ENCODE assay signal across 9 cellular contexts in the genomic region with DNA sequence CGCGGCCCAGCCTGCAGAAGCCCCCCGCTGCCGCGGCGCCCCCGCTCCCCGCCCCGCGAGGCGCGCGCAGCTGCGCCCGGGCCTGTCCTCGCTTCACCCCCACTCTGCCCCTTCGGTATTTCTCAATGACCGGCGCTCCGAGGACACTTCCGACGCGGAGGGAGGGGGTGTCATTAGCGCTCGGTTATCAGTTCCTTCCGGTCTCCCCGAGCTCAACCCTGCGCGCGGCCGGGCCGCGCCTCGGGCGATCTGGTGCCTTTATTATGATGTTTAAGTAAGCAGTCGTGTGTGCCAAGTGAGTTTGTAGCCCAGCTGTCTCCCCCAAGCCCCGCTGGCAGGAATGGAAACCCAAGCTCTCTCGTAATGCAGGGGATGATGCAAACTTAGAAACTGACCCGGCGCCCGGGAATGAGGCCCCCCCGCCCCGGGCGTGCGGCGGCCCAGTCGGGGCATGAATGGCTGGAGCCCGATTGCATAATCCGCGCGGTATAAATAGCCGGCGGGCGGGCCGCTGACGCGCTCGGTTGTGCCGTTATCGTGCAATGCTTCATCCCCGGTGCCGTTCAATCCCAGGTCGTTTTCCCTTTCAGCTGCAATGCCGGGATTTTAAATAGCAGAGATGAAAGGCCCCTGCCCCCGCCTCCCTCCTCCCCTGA. TPM values are rescaled to one million over a fixed set of nuclear protein-coding genes. Genes with fewer than 3 reads are reported as not detected.
DNase-seq lines count a peak whose midpoint lies in the region; ATAC-seq, FAIRE-seq and TF ChIP-seq lines count a peak whose summit lies in the region.
"Had no signal": no experiment of that assay in that cellular context is flagged by ENCODE, and none has a peak within 500 bp of the region (broad histone marks: within the 10 kb centered on the region; RNA-seq: fewer than 3 reads in every experiment).

No MANE protein-coding gene starts in this region.

- WGBS in K562 (ENCODE audit: insufficient coverage, low coverage, missing lambda C conversion rate): under 1% methylated on average over 52 of the region's 65 CpGs

- in situ Hi-C loops in K562 (cut with MboI): no loop called here

- POLR2A ChIA-PET in K562 (lab: Yijun Ruan, JAX): interaction anchor here (0.6 to 3.6 kb wide), 30 partner anchors 8 to 1601 kb away, joined by 3 to 21 read pairs (median 4); a partner anchor contains a TSS

- no peaks in the 10 kb centered on the region for H3K9me1 ChIP-seq in K562 (ENCODE audit: control insufficient read depth, insufficient read depth, low read length)

- H3K4me2 ChIP-seq in K562 (ENCODE audit: insufficient read depth, low read length): peak overlapping the region; percentile 87

- no TSS peak for BruUV-seq in K562 (replicated peaks; lab: Mats Ljungman, UMichigan)

- no peaks in the 10 kb centered on the region for H4K20me1 ChIP-seq in K562 (replicated peaks; ENCODE audit: control insufficient read depth, insufficient read depth, low read length)

- peak; percentile 11 to 21; a peak in 3 of 4 replicates for TF ChIP-seq RAD21 in K562 (CRISPR knock-in tag; conservative IDR thresholded peaks at IDR 0.05 in 1 of 2, IDR thresholded peaks at IDR 0.05 in 1 of 2)

- TF ChIP-seq EP300 in K562 (IDR thresholded peaks at IDR 0.05; ENCODE audit: low read length): peak; percentile 42

- H3K36me3 ChIP-seq in K562 (ENCODE audit: control insufficient read depth, insufficient read depth, low read length): no peaks in the 10 kb centered on the region

- peak overlapping the region; percentile 78 to 91 for H3K9ac ChIP-seq in K562 (ENCODE audit: insufficient read depth in 1 of 2, low read depth in 2 of 2, low read length in 2 of 2)

- TF ChIP-seq POLR2A in K562 (conservative IDR thresholded peaks at IDR 0.05): peak; percentile 89

- H3K4me1 ChIP-seq in K562 (replicated peaks in 1 of 2; ENCODE audit: control insufficient read depth in 2 of 2, insufficient read depth in 2 of 2, low read length in 2 of 2): peaks cover 23 to 43% of the 10 kb centered on the region in 2 experiments; a peak in 4 of 5 replicates

- H2AFZ ChIP-seq in K562 (ENCODE audit: low read depth, low read length): peak overlapping the region; percentile 75

- peak overlapping the region; percentile 94 for H3K27ac ChIP-seq in K562 (ENCODE audit: extremely low read depth, low read depth, low read length)

- H3K27me3 ChIP-seq in K562 (ENCODE audit: control insufficient read depth in 2 of 2, insufficient read depth in 2 of 2, low read length in 2 of 2): no peaks in the 10 kb centered on the region

- peaks cover 26% of the 10 kb centered on the region for H3K79me2 ChIP-seq in K562 (ENCODE audit: control insufficient read depth, insufficient read depth, low read length)

- peak; percentile 69 for FAIRE-seq in K562 (lab: Jason Lieb, UNC)
- FAIRE-seq: G401.6 had no signal

- DNase-seq in NCI-H524 (lab: John Stamatoyannopoulos, UW) (peak; percentile 50 to 63), NCI-H524 treated with DMSO at 0.1 percent for 48 hours (lab: John Stamatoyannopoulos, UW) (no peak), NCI-H1092 treated with DMSO at 0.1 percent for 48 hours (lab: John Stamatoyannopoulos, UW) (peak; percentile 61), SW480 (ENCODE audit: low spot score) (peak; percentile 92), K562 (ENCODE audit: extremely low read depth in 1 of 4, low spot score in 3 of 4) (peak; percentile 64 to 93 (median 88)), hypothalamus (lab: John Stamatoyannopoulos, UW) (peak; percentile 39 to 97 (median 79)), putamen (ENCODE audit: low spot score) (peak; percentile 79)

- intact Hi-C loops in K562 (cut with micrococcal nuclease): loop anchor here (2.0 to 10.0 kb wide), 2 partner anchors 77 to 371 kb away; no protein-coding TSS in a partner anchor

- TF ChIP-seq CTCF in K562 (IDR thresholded peaks at IDR 0.05 in 2 of 3, conservative IDR thresholded peaks at IDR 0.05 in 1 of 3; ENCODE audit: insufficient read depth in 2 of 3, low read depth in 1 of 3, low read length in 3 of 3): no peak

- H3K9me3 ChIP-seq in K562 (replicated peaks; ENCODE audit: control insufficient read depth, insufficient read depth, low read depth, low read length): no peaks in the 10 kb centered on the region

- peak; percentile 14 for ATAC-seq in HG02623 (IDR thresholded peaks at IDR 0.05; ENCODE audit: unreplicated experiment)
- peak; percentile 67 for ATAC-seq in K562

- H3K4me3 ChIP-seq in K562: peak overlapping the region; percentile 65

- CTCF ChIA-PET in K562 (lab: Yijun Ruan, JAX; ENCODE audit: low intra/inter-chr PET ratio): interaction anchor here (0.6 to 1.2 kb wide), 2 partner anchors 53 to 116 kb away, joined by 4 to 5 read pairs; no protein-coding TSS in a partner anchor

TF ChIP-seq in K562, 482 proteins besides CTCF, POLR2A, EP300 and RAD21 (continues in another document):
- TF ChIP-seq ZNF146 (CRISPR knock-in tag; IDR thresholded peaks at IDR 0.05; ENCODE audit: unreplicated experiment) (no peak), XRCC4 (IDR thresholded peaks at IDR 0.05; ENCODE audit: extremely low read depth, insufficient read depth, insufficient read length) (no peak), HNRNPL (IDR thresholded peaks at IDR 0.05; ENCODE audit: low read depth, low read length) (no peak), XRCC3 (IDR thresholded peaks at IDR 0.05) (no peak), ESRRB (CRISPR knock-in tag; IDR thresholded peaks at IDR 0.05; ENCODE audit: borderline replicate concordance) (no peak), ZNF830 (CRISPR knock-in tag; IDR thresholded peaks at IDR 0.05) (no peak), ZFP1 (CRISPR knock-in tag; IDR thresholded peaks at IDR 0.05) (no peak), PPARD (CRISPR knock-in tag; IDR thresholded peaks at IDR 0.05) (no peak), ARNT (IDR thresholded peaks at IDR 0.05) (0 out of 4 replicates have a peak, but pooled peaks of 1 of the 2 experiments have one; percentile 59)
- TF ChIP-seq, protein P1, sequence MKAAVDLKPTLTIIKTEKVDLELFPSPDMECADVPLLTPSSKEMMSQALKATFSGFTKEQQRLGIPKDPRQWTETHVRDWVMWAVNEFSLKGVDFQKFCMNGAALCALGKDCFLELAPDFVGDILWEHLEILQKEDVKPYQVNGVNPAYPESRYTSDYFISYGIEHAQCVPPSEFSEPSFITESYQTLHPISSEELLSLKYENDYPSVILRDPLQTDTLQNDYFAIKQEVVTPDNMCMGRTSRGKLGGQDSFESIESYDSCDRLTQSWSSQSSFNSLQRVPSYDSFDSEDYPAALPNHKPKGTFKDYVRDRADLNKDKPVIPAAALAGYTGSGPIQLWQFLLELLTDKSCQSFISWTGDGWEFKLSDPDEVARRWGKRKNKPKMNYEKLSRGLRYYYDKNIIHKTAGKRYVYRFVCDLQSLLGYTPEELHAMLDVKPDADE (conservative IDR thresholded peaks at IDR 0.05; ENCODE audit: control insufficient read depth, low read depth, low read length): no peak; the same call in 1 of the 2 replicates
- TF ChIP-seq, protein P2, sequence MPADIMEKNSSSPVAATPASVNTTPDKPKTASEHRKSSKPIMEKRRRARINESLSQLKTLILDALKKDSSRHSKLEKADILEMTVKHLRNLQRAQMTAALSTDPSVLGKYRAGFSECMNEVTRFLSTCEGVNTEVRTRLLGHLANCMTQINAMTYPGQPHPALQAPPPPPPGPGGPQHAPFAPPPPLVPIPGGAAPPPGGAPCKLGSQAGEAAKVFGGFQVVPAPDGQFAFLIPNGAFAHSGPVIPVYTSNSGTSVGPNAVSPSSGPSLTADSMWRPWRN (IDR thresholded peaks at IDR 0.05; ENCODE audit: low read depth): peak; percentile 84
- TF ChIP-seq, protein P3, sequence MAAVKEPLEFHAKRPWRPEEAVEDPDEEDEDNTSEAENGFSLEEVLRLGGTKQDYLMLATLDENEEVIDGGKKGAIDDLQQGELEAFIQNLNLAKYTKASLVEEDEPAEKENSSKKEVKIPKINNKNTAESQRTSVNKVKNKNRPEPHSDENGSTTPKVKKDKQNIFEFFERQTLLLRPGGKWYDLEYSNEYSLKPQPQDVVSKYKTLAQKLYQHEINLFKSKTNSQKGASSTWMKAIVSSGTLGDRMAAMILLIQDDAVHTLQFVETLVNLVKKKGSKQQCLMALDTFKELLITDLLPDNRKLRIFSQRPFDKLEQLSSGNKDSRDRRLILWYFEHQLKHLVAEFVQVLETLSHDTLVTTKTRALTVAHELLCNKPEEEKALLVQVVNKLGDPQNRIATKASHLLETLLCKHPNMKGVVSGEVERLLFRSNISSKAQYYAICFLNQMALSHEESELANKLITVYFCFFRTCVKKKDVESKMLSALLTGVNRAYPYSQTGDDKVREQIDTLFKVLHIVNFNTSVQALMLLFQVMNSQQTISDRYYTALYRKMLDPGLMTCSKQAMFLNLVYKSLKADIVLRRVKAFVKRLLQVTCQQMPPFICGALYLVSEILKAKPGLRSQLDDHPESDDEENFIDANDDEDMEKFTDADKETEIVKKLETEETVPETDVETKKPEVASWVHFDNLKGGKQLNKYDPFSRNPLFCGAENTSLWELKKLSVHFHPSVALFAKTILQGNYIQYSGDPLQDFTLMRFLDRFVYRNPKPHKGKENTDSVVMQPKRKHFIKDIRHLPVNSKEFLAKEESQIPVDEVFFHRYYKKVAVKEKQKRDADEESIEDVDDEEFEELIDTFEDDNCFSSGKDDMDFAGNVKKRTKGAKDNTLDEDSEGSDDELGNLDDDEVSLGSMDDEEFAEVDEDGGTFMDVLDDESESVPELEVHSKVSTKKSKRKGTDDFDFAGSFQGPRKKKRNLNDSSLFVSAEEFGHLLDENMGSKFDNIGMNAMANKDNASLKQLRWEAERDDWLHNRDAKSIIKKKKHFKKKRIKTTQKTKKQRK (IDR thresholded peaks at IDR 0.05; ENCODE audit: borderline replicate concordance, low read depth, low read length): no peak

RNA-seq across cellular contexts. Expression of a gene that starts 3.9 kb away (rescaled TPM):
- total RNA-seq in K562 (2011; cell fraction: chromatin; rRNA removed; ENCODE audit: low replicate concordance): 32.9 and 55.4 TPM in 2 replicates
- 16.8 and 20.1 TPM in 2 replicates for total RNA-seq in K562 (2011; cell fraction: nucleolus; rRNA removed)
- 32.7 and 48.2 TPM in 2 replicates for total RNA-seq in K562 (2011; cell fraction: nucleoplasm; rRNA removed)
- total RNA-seq in K562 (2014; rRNA removed) (7.8 and 9.5 TPM in 2 replicates), K562 (2014; rRNA removed; fragmentation: Illumina TruSeq; extraction: Trizol) (14.1 and 14.8 TPM in 2 replicates), K562 (2015; rRNA removed; fragmentation: Illumina TruSeq; extraction: Trizol) (10.2 and 10.7 TPM in 2 replicates), K562 (2021) (42.6 and 50.8 TPM in 2 replicates)
- polyA plus RNA-seq in K562 (2011; rRNA removed) (15.3 and 16.5 TPM in 2 replicates), K562 (2014; fragmentation: Illumina TruSeq; extraction: Trizol) (40.9 and 42.6 TPM in 2 replicates), K562 (2014; fragmentation: Nextera tagmentation; extraction: Ambion mirVana) (1 to 10 TPM; 4.6 to 6.4 TPM), K562 (2014; rRNA removed) (17.9 and 21.2 TPM in 2 replicates)
- 18.1 and 23.5 TPM in 2 replicates for polyA plus RNA-seq in K562 (2011; cell fraction: cytosol; rRNA removed)
- polyA plus RNA-seq in K562 (2011; cell fraction: nucleus; rRNA removed): 20.4 and 30.3 TPM in 2 replicates
- polyA plus RNA-seq in K562 (2012): 22.1 and 26.6 TPM in 2 replicates
- polyA minus RNA-seq in K562 (2011; rRNA and poly(A)+ RNA removed): 16.7 and 18.3 TPM in 2 replicates
- 22.5 and 22.8 TPM in 2 replicates for polyA minus RNA-seq in K562 (2011; cell fraction: cytosol; rRNA and poly(A)+ RNA removed)
- 6.9 and 9.3 TPM in 2 replicates for polyA minus RNA-seq in K562 (2011; cell fraction: nucleus; rRNA and poly(A)+ RNA removed)
